Comparison of ENCODE assay signal across 10 cellular contexts in the genomic region with DNA sequence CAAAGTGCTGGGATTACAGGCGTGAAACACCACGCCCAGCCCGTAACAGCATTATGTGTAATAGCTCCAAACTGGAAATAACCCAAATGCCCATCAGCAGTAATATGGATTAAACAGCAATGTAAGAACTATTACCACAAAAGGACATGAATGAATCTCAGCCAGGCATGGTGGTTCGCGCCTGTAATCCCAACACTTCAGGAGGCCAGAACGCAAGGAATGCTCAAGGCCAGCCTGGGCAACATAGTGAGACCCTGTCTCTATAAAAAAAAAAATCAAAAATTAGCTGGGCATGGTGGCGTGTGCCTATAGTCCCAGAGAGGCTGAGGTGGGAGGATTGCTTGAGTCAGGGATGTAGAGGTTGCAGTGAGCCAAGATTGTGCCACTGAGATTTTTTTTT. TPM values are rescaled to one million over a fixed set of nuclear protein-coding genes. Genes with fewer than 3 reads are reported as not detected.
DNase-seq lines count a peak whose midpoint lies in the region; ATAC-seq, FAIRE-seq and TF ChIP-seq lines count a peak whose summit lies in the region.
"Had no signal": no experiment of that assay in that cellular context is flagged by ENCODE, and none has a peak within 500 bp of the region (broad histone marks: within the 10 kb centered on the region; RNA-seq: fewer than 3 reads in every experiment).

No MANE protein-coding gene starts in this region.

- no peak overlapping the region for H3K4ac ChIP-seq in trophoblast cell (ENCODE audit: low read depth, low read length)

- no peak overlapping the region for H2AK5ac ChIP-seq in trophoblast cell (ENCODE audit: low read length)

- H3K4me1 ChIP-seq in mammary epithelial cell (ENCODE audit: insufficient read depth, low read length) (peaks cover 16% of the 10 kb centered on the region), OCI-LY3 (ENCODE audit: low read length) (peaks cover 22% of the 10 kb centered on the region), K562 (replicated peaks in 1 of 2; ENCODE audit: control insufficient read depth in 2 of 2, insufficient read depth in 2 of 2, low read length in 2 of 2) (peaks cover 10 to 17% of the 10 kb centered on the region in 2 experiments; a peak in 4 of 5 replicates), trophoblast cell (ENCODE audit: control insufficient read depth in 1 of 2, insufficient read depth in 2 of 2, low read length in 2 of 2) (peaks cover 0 to 3% of the 10 kb centered on the region in 2 experiments)

- ATAC-seq in K562, result no peak

- no peak overlapping the region for H3K4me3 Mint-ChIP-seq in MCF 10A (ENCODE audit: unreplicated experiment)

- H2BK12ac ChIP-seq in trophoblast cell (ENCODE audit: low read length), result peak overlapping the region; percentile 28

- no peaks in the 10 kb centered on the region for H3K27me3 Mint-ChIP-seq in MCF 10A (ENCODE audit: insufficient read depth, unreplicated experiment)
- H3K27me3 Mint-ChIP-seq: CD4-positive, alpha-beta memory T cell had no signal

- H3K4me1 Mint-ChIP-seq in MCF 10A (ENCODE audit: insufficient read depth, unreplicated experiment), result peaks cover 19% of the 10 kb centered on the region

- H3K4me3 ChIP-seq in mammary epithelial cell (replicated peaks in 1 of 3; ENCODE audit: insufficient read depth in 1 of 3, low read depth in 2 of 3, low read length in 3 of 3), result no peak overlapping the region
- no peak overlapping the region for H3K4me3 ChIP-seq in OCI-LY3 (ENCODE audit: low read length)
- no peak overlapping the region for H3K4me3 ChIP-seq in K562
- no peak overlapping the region for H3K4me3 ChIP-seq in trophoblast cell (ENCODE audit: low read depth, low read length)

- no peak overlapping the region for H3K4me2 ChIP-seq in mammary epithelial cell (ENCODE audit: insufficient read depth, low read depth, low read length)
- peak overlapping the region; percentile 68 for H3K4me2 ChIP-seq in OCI-LY3 (ENCODE audit: low read length)
- no peak overlapping the region for H3K4me2 ChIP-seq in K562 (ENCODE audit: insufficient read depth, low read length)
- H3K4me2 ChIP-seq in trophoblast cell (ENCODE audit: low read length), result no peak overlapping the region

- H4K20me1 ChIP-seq in mammary epithelial cell (ENCODE audit: insufficient read depth, low read length) (no peaks in the 10 kb centered on the region), OCI-LY3 (ENCODE audit: insufficient read depth, low read length) (peaks cover 13% of the 10 kb centered on the region), K562 (replicated peaks; ENCODE audit: control insufficient read depth, insufficient read depth, low read length) (no peaks in the 10 kb centered on the region)

- intact Hi-C loops in mammary epithelial cell (cut with micrococcal nuclease) (loop anchor here (1.0 to 5.0 kb wide), 4 partner anchors 14 to 218 kb away; partner anchors contain the start of gene TM7SF2), MCF 10A (cut with micrococcal nuclease) (loop anchor here (1.0 kb wide), 3 partner anchors 13 to 105 kb away; no protein-coding TSS in a partner anchor), K562 (cut with micrococcal nuclease) (loop anchor here (1.0 to 2.0 kb wide), 3 partner anchors 14 to 126 kb away; no protein-coding TSS in a partner anchor)

- H3K27me3 ChIP-seq in mammary epithelial cell (ENCODE audit: insufficient read depth, low read length) (no peaks in the 10 kb centered on the region), OCI-LY3 (ENCODE audit: low read depth, low read length) (no peaks in the 10 kb centered on the region), K562 (ENCODE audit: control insufficient read depth in 2 of 2, insufficient read depth in 2 of 2, low read length in 2 of 2) (no peaks in the 10 kb centered on the region), trophoblast cell (ENCODE audit: insufficient read depth, low read length) (no peaks in the 10 kb centered on the region)

- no TSS peak for BruUV-seq in mammary epithelial cell (replicated peaks; lab: Mats Ljungman, UMichigan)
- no TSS peak for BruUV-seq in MCF 10A (replicated peaks; lab: Mats Ljungman, UMichigan)
- no TSS peak for BruUV-seq in K562 (replicated peaks; lab: Mats Ljungman, UMichigan)

- no peak overlapping the region for H3K18ac ChIP-seq in trophoblast cell (ENCODE audit: low read length)

- no peaks in the 10 kb centered on the region for H3K9me3 Mint-ChIP-seq in MCF 10A (ENCODE audit: unreplicated experiment)

- peak overlapping the region; percentile 26 for H2AFZ ChIP-seq in mammary epithelial cell (ENCODE audit: low read depth, low read length)
- H2AFZ ChIP-seq in OCI-LY3 (ENCODE audit: low read depth, low read length), result peak overlapping the region; percentile 71
- H2AFZ ChIP-seq in K562 (ENCODE audit: low read depth, low read length), result peak overlapping the region; percentile 89
- H2AFZ ChIP-seq in trophoblast cell (ENCODE audit: insufficient read depth, low read length, poor library complexity), result no peak overlapping the region

- TF ChIP-seq POLR2A in K562 (conservative IDR thresholded peaks at IDR 0.05), result no peak

- H3K14ac ChIP-seq in trophoblast cell (ENCODE audit: low read length), result no peak overlapping the region

- no peaks in the 10 kb centered on the region for H3K9me1 ChIP-seq in K562 (ENCODE audit: control insufficient read depth, insufficient read depth, low read length)

- H3K79me1 ChIP-seq in trophoblast cell (ENCODE audit: low read length), result peaks cover 8% of the 10 kb centered on the region

- H3K79me2 ChIP-seq in mammary epithelial cell (ENCODE audit: insufficient read depth, low read length), result peaks cover 19% of the 10 kb centered on the region
- H3K79me2 ChIP-seq in OCI-LY3 (ENCODE audit: low read length), result peaks cover 19% of the 10 kb centered on the region
- H3K79me2 ChIP-seq in K562 (ENCODE audit: control insufficient read depth, insufficient read depth, low read length), result peaks cover 22% of the 10 kb centered on the region
- peaks cover 8% of the 10 kb centered on the region for H3K79me2 ChIP-seq in trophoblast cell (ENCODE audit: control insufficient read depth, insufficient read depth, low read length, poor library complexity)

- H3K27ac ChIP-seq in mammary epithelial cell (ENCODE audit: insufficient read depth, low read depth, low read length) (no peak overlapping the region), OCI-LY3 (ENCODE audit: low read length) (no peak overlapping the region), K562 (ENCODE audit: extremely low read depth, low read depth, low read length) (no peak overlapping the region), trophoblast cell (ENCODE audit: low read depth, low read length) (no peak overlapping the region)

- FAIRE-seq in K562 (lab: Jason Lieb, UNC), result no peak

- in situ Hi-C loops in mammary epithelial cell (cut with MboI; ENCODE audit: low sequenced_read_pairs in 2 of 2) (no loop called here), K562 (cut with MboI) (no loop called here)

- TF ChIP-seq EP300 in K562 (IDR thresholded peaks at IDR 0.05; ENCODE audit: low read length), result no peak

- no peak overlapping the region for H3K9ac ChIP-seq in mammary epithelial cell (ENCODE audit: insufficient read depth, low read length)
- H3K9ac ChIP-seq in OCI-LY3 (ENCODE audit: low read length), result no peak overlapping the region
- no peak overlapping the region for H3K9ac ChIP-seq in K562 (ENCODE audit: insufficient read depth in 1 of 2, low read depth in 2 of 2, low read length in 2 of 2)
- no peak overlapping the region for H3K9ac ChIP-seq in trophoblast cell (ENCODE audit: low read length)

- H3K23ac ChIP-seq in trophoblast cell (ENCODE audit: low read length), result no peak overlapping the region

- POLR2A ChIA-PET in MCF 10A (lab: Yijun Ruan, JAX) (interaction anchor here (0.7 to 2.4 kb wide), 7 partner anchors 9 to 234 kb away, joined by 4 to 32 read pairs (median 5); partner anchors contain the start of genes CDC42EP2, POLA2 and VPS51), K562 (lab: Yijun Ruan, JAX) (interaction anchor here (1.0 to 8.2 kb wide), 9 partner anchors 8 to 173 kb away, joined by 3 to 119 read pairs (median 5); partner anchors contain the start of gene MALAT1)

- no peaks in the 10 kb centered on the region for H3K36me3 ChIP-seq in mammary epithelial cell (ENCODE audit: insufficient read depth, low read length)
- peaks cover 5% of the 10 kb centered on the region for H3K36me3 ChIP-seq in OCI-LY3 (replicated peaks; ENCODE audit: low read depth, low read length)
- peaks cover 2% of the 10 kb centered on the region for H3K36me3 ChIP-seq in K562 (ENCODE audit: control insufficient read depth, insufficient read depth, low read length)
- no peaks in the 10 kb centered on the region for H3K36me3 ChIP-seq in trophoblast cell (ENCODE audit: control insufficient read depth in 1 of 2, insufficient read depth in 2 of 2, low read length in 2 of 2)

- no peak overlapping the region for H3K27ac Mint-ChIP-seq in MCF 10A (ENCODE audit: low read depth, unreplicated experiment)

- dilution Hi-C loops in mammary epithelial cell (cut with HindIII; ENCODE audit: low sequenced_read_pairs), result no loop called here

- TF ChIP-seq CTCF in mammary epithelial cell (conservative IDR thresholded peaks at IDR 0.05 in 1 of 2, IDR thresholded peaks at IDR 0.05 in 1 of 2; ENCODE audit: extremely low read depth in 1 of 2, insufficient read depth in 1 of 2, low read depth in 1 of 2, low read length in 2 of 2), result no peak
- TF ChIP-seq CTCF in MCF 10A (IDR thresholded peaks at IDR 0.05; ENCODE audit: unreplicated experiment), result no peak
- TF ChIP-seq CTCF in OCI-LY3 (IDR thresholded peaks at IDR 0.05; ENCODE audit: low read depth, low read length), result no peak
- no peak for TF ChIP-seq CTCF in K562 (IDR thresholded peaks at IDR 0.05 in 2 of 3, conservative IDR thresholded peaks at IDR 0.05 in 1 of 3; ENCODE audit: insufficient read depth in 2 of 3, low read depth in 1 of 3, low read length in 3 of 3)

- WGBS in mammary epithelial cell (ENCODE audit: low coverage, missing lambda C conversion rate), result 52% methylated on average over 7 of the region's 7 CpGs
- whole genome bisulfite sequencing in K562 (ENCODE audit: insufficient coverage, low coverage, missing lambda C conversion rate), result 55% methylated on average over 7 of the region's 7 CpGs
- no CpG with 5 or more reads among the region's 7 CpGs for WGBS in trophoblast cell (ENCODE audit: extremely low coverage, insufficient coverage, insufficient read length)

- no peak overlapping the region for H4K12ac ChIP-seq in trophoblast cell (ENCODE audit: low read depth, low read length)

- H3K9me3 ChIP-seq in mammary epithelial cell (replicated peaks; ENCODE audit: insufficient read depth, low read length), result no peaks in the 10 kb centered on the region
- no peaks in the 10 kb centered on the region for H3K9me3 ChIP-seq in OCI-LY3 (ENCODE audit: insufficient read depth, low read length)
- no peaks in the 10 kb centered on the region for H3K9me3 ChIP-seq in K562 (replicated peaks; ENCODE audit: control insufficient read depth, insufficient read depth, low read depth, low read length)
- no peaks in the 10 kb centered on the region for H3K9me3 ChIP-seq in trophoblast cell (ENCODE audit: insufficient read depth, low read depth, low read length)

- no peak overlapping the region for H2BK120ac ChIP-seq in trophoblast cell (ENCODE audit: insufficient read depth, low read length, poor library complexity)

- CTCF ChIA-PET in mammary epithelial cell (lab: Charles Lee; ENCODE audit: low non-redundant PET), result interaction anchor here (0.6 to 1.0 kb wide), 5 partner anchors 15 to 105 kb away, joined by 3 to 12 read pairs (median 4); no protein-coding TSS in a partner anchor
- CTCF ChIA-PET in MCF 10A (lab: Yijun Ruan, JAX), result interaction anchor here (0.6 to 11.0 kb wide), 20 partner anchors 8 to 189 kb away, joined by 3 to 273 read pairs (median 4); partner anchors contain the start of genes CDC42EP2 and POLA2
- CTCF ChIA-PET in K562 (lab: Yijun Ruan, JAX; ENCODE audit: low intra/inter-chr PET ratio), result interaction anchor here (1.0 to 2.2 kb wide), 4 partner anchors 14 to 126 kb away, joined by 5 to 26 read pairs (median 6); no protein-coding TSS in a partner anchor

- peak overlapping the region; percentile 67 for H4K8ac ChIP-seq in trophoblast cell (ENCODE audit: low read depth, low read length)

- no peak overlapping the region for H2BK5ac ChIP-seq in trophoblast cell (ENCODE audit: low read depth, low read length, poor library complexity)

- TF ChIP-seq RAD21 in K562 (CRISPR knock-in tag; conservative IDR thresholded peaks at IDR 0.05 in 1 of 2, IDR thresholded peaks at IDR 0.05 in 1 of 2), result no peak

- no peak overlapping the region for H4K91ac ChIP-seq in trophoblast cell (ENCODE audit: low read depth, low read length)

- DNase-seq in mammary epithelial cell, result no peak
- no peak for DNase-seq in MCF 10A (ENCODE audit: unreplicated experiment)
- DNase-seq in K562 (ENCODE audit: extremely low read depth in 1 of 4, low spot score in 3 of 4), result no peak
- no peak for DNase-seq in trophoblast cell
- DNase-seq in NCI-H1417 (lab: John Stamatoyannopoulos, UW), result no peak
- DNase-seq in cortex of kidney (lab: John Stamatoyannopoulos, UW), result no peak
- no peak for DNase-seq in middle frontal gyrus (ENCODE audit: extremely low spot score, low spot score)
- DNase-seq: GOT3 had no signal

- H3K36me3 Mint-ChIP-seq in MCF 10A (ENCODE audit: insufficient read depth, unreplicated experiment), result peaks cover 11% of the 10 kb centered on the region

RNA-seq across cellular contexts. Expression of gene DPF2, which starts 3.1 kb away (rescaled TPM):
- total RNA-seq in mammary epithelial cell (10 to 100 TPM; 31.0 to 54.6 TPM), MCF 10A (2022) (83.9 and 86.6 TPM in 2 replicates), K562 (2014; rRNA removed) (34.4 and 44.0 TPM in 2 replicates), K562 (2014; rRNA removed; fragmentation: Illumina TruSeq; extraction: Trizol) (28.1 and 29.3 TPM in 2 replicates), K562 (2015; rRNA removed; fragmentation: Illumina TruSeq; extraction: Trizol) (41.0 and 41.1 TPM in 2 replicates), K562 (2021) (74.6 and 76.3 TPM in 2 replicates)
- polyA plus RNA-seq in mammary epithelial cell (32.7 TPM), K562 (2011; rRNA removed) (29.7 and 40.3 TPM in 2 replicates), K562 (2014; fragmentation: Illumina TruSeq; extraction: Trizol) (65.0 and 81.7 TPM in 2 replicates), K562 (2014; fragmentation: Nextera tagmentation; extraction: Ambion mirVana) (10 to 100 TPM; 15.6 to 33.2 TPM), K562 (2014; rRNA removed) (33.2 and 35.6 TPM in 2 replicates)
- polyA minus RNA-seq in mammary epithelial cell, result 80.0 TPM
- 75.3 and 142 TPM in 2 replicates for total RNA-seq in K562 (2011; cell fraction: chromatin; rRNA removed; ENCODE audit: low replicate concordance)
- total RNA-seq in K562 (2011; cell fraction: nucleolus; rRNA removed), result 65.5 and 74.9 TPM in 2 replicates
- 76.9 and 80.5 TPM in 2 replicates for total RNA-seq in K562 (2011; cell fraction: nucleoplasm; rRNA removed)
- polyA plus RNA-seq in K562 (2011; cell fraction: cytosol; rRNA removed), result 44.3 and 45.4 TPM in 2 replicates
- polyA plus RNA-seq in K562 (2011; cell fraction: nucleus; rRNA removed), result 64.8 and 70.4 TPM in 2 replicates
- polyA plus RNA-seq in K562 (2012), result 54.9 and 55.8 TPM in 2 replicates
- polyA minus RNA-seq in K562 (2011; rRNA and poly(A)+ RNA removed), result 31.7 and 32.1 TPM in 2 replicates
- polyA minus RNA-seq in K562 (2011; cell fraction: cytosol; rRNA and poly(A)+ RNA removed), result 25.4 and 35.7 TPM in 2 replicates
- polyA minus RNA-seq in K562 (2011; cell fraction: nucleus; rRNA and poly(A)+ RNA removed), result 21.1 and 35.7 TPM in 2 replicates
- polyA plus RNA-seq in trophoblast cell (2013), result 64.3 and 69.7 TPM in 2 replicates

RNA-seq across cellular contexts. Expression of gene CDC42EP2, which starts 15.9 kb away (rescaled TPM):
- total RNA-seq in mammary epithelial cell, result 10 to 100 TPM in 1 of 2 donors, 1 to 10 TPM in 1; 6.8 to 24.8 TPM
- 21.8 TPM for polyA plus RNA-seq in mammary epithelial cell
- polyA minus RNA-seq in mammary epithelial cell, result 41.6 TPM
- 24.5 and 35.0 TPM in 2 replicates for total RNA-seq in MCF 10A (2022)
- 5.1 and 29.5 TPM in 2 replicates for total RNA-seq in K562 (2011; cell fraction: chromatin; rRNA removed; ENCODE audit: low replicate concordance)
- 17.6 and 26.3 TPM in 2 replicates for total RNA-seq in K562 (2011; cell fraction: nucleolus; rRNA removed)
- total RNA-seq in K562 (2011; cell fraction: nucleoplasm; rRNA removed), result 11.7 and 13.1 TPM in 2 replicates
- total RNA-seq in K562 (2014; rRNA removed), result 0.54 and 2.6 TPM in 2 replicates
- total RNA-seq in K562 (2014; rRNA removed; fragmentation: Illumina TruSeq; extraction: Trizol), result 0.29 TPM in 1 of 2 replicates, not detected in the other
- total RNA-seq in K562 (2015; rRNA removed; fragmentation: Illumina TruSeq; extraction: Trizol), result 0.79 and 1.3 TPM in 2 replicates
- 2.1 and 3.5 TPM in 2 replicates for total RNA-seq in K562 (2021)
- polyA plus RNA-seq in K562 (2011; rRNA removed), result 0.45 and 1.9 TPM in 2 replicates
- polyA plus RNA-seq in K562 (2011; cell fraction: cytosol; rRNA removed), result 0.68 and 3.8 TPM in 2 replicates
- 3.4 and 6.9 TPM in 2 replicates for polyA plus RNA-seq in K562 (2011; cell fraction: nucleus; rRNA removed)
- polyA plus RNA-seq in K562 (2012), result 2.2 and 4.8 TPM in 2 replicates
- 2.9 and 5.4 TPM in 2 replicates for polyA plus RNA-seq in K562 (2014; fragmentation: Illumina TruSeq; extraction: Trizol)
- under 1 TPM; 0.27 to 0.52 TPM for polyA plus RNA-seq in K562 (2014; fragmentation: Nextera tagmentation; extraction: Ambion mirVana)
- 1.1 and 1.5 TPM in 2 replicates for polyA plus RNA-seq in K562 (2014; rRNA removed)
- polyA minus RNA-seq in K562 (2011; rRNA and poly(A)+ RNA removed), result 0.53 and 1.1 TPM in 2 replicates
- 1.3 and 2.0 TPM in 2 replicates for polyA minus RNA-seq in K562 (2011; cell fraction: cytosol; rRNA and poly(A)+ RNA removed)
- 3.1 and 5.8 TPM in 2 replicates for polyA minus RNA-seq in K562 (2011; cell fraction: nucleus; rRNA and poly(A)+ RNA removed)
- 7.2 and 7.7 TPM in 2 replicates for polyA plus RNA-seq in trophoblast cell (2013)
- polyA plus RNA-seq: CD4-positive, alpha-beta memory T cell had no signal

RNA-seq across cellular contexts. Expression of gene TIGD3, which starts 24.0 kb away (rescaled TPM):
- total RNA-seq in mammary epithelial cell (not detected), MCF 10A (2022) (0.14 TPM in 1 of 2 replicates, not detected in the other), K562 (2014; rRNA removed) (1.3 and 2.1 TPM in 2 replicates), K562 (2014; rRNA removed; fragmentation: Illumina TruSeq; extraction: Trizol) (0.29 and 0.44 TPM in 2 replicates), K562 (2015; rRNA removed; fragmentation: Illumina TruSeq; extraction: Trizol) (0.65 and 0.75 TPM in 2 replicates), K562 (2021) (0.81 and 1.3 TPM in 2 replicates)
- polyA plus RNA-seq in mammary epithelial cell (0.03 TPM), K562 (2011; rRNA removed) (0.39 and 0.56 TPM in 2 replicates), K562 (2014; fragmentation: Illumina TruSeq; extraction: Trizol) (0.49 and 0.64 TPM in 2 replicates), K562 (2014; fragmentation: Nextera tagmentation; extraction: Ambion mirVana) (under 1 TPM; 0.06 to 0.08 TPM), K562 (2014; rRNA removed) (0.61 and 0.98 TPM in 2 replicates)
- polyA minus RNA-seq in mammary epithelial cell, result not detected
- total RNA-seq in K562 (2011; cell fraction: chromatin; rRNA removed; ENCODE audit: low replicate concordance), result 0.79 and 1.5 TPM in 2 replicates
- 1.4 and 1.5 TPM in 2 replicates for total RNA-seq in K562 (2011; cell fraction: nucleolus; rRNA removed)
- total RNA-seq in K562 (2011; cell fraction: nucleoplasm; rRNA removed), result 0.38 and 0.95 TPM in 2 replicates
- 0.53 and 1.1 TPM in 2 replicates for polyA plus RNA-seq in K562 (2011; cell fraction: cytosol; rRNA removed)
- polyA plus RNA-seq in K562 (2011; cell fraction: nucleus; rRNA removed), result 0.79 and 1.1 TPM in 2 replicates
- polyA plus RNA-seq in K562 (2012), result 1.0 and 1.8 TPM in 2 replicates
- polyA minus RNA-seq in K562 (2011; rRNA and poly(A)+ RNA removed), result 0.12 and 0.25 TPM in 2 replicates
- 0.64 TPM in 1 of 2 replicates, not detected in the other for polyA minus RNA-seq in K562 (2011; cell fraction: cytosol; rRNA and poly(A)+ RNA removed)
- polyA minus RNA-seq in K562 (2011; cell fraction: nucleus; rRNA and poly(A)+ RNA removed), result 0.67 and 0.81 TPM in 2 replicates
- 2.1 and 2.3 TPM in 2 replicates for polyA plus RNA-seq in trophoblast cell (2013)

RNA-seq across cellular contexts. Expression of gene SLC25A45, which starts 51.9 kb away (rescaled TPM):
- 1 to 10 TPM in 1 of 2 donors, under 1 TPM in 1; 0.50 to 2.4 TPM for total RNA-seq in mammary epithelial cell
- 0.28 TPM for polyA plus RNA-seq in mammary epithelial cell
- polyA minus RNA-seq in mammary epithelial cell, result 2.0 TPM
- total RNA-seq in MCF 10A (2022), result 3.9 and 4.9 TPM in 2 replicates
- 2.5 and 2.9 TPM in 2 replicates for total RNA-seq in K562 (2011; cell fraction: chromatin; rRNA removed; ENCODE audit: low replicate concordance)
- 2.7 and 3.6 TPM in 2 replicates for total RNA-seq in K562 (2011; cell fraction: nucleolus; rRNA removed)
- total RNA-seq in K562 (2011; cell fraction: nucleoplasm; rRNA removed), result 2.3 and 2.7 TPM in 2 replicates
- 0.82 and 2.3 TPM in 2 replicates for total RNA-seq in K562 (2014; rRNA removed)
- 0.55 and 0.57 TPM in 2 replicates for total RNA-seq in K562 (2014; rRNA removed; fragmentation: Illumina TruSeq; extraction: Trizol)
- 0.40 and 0.45 TPM in 2 replicates for total RNA-seq in K562 (2015; rRNA removed; fragmentation: Illumina TruSeq; extraction: Trizol)
- total RNA-seq in K562 (2021), result 0.92 and 2.2 TPM in 2 replicates
- polyA plus RNA-seq in K562 (2011; rRNA removed), result 0.61 and 0.81 TPM in 2 replicates
- polyA plus RNA-seq in K562 (2011; cell fraction: cytosol; rRNA removed), result 0.49 and 0.85 TPM in 2 replicates
- 1.2 and 3.9 TPM in 2 replicates for polyA plus RNA-seq in K562 (2011; cell fraction: nucleus; rRNA removed)
- 1.3 and 1.4 TPM in 2 replicates for polyA plus RNA-seq in K562 (2012)
- polyA plus RNA-seq in K562 (2014; fragmentation: Illumina TruSeq; extraction: Trizol), result 0.51 and 0.68 TPM in 2 replicates
- under 1 TPM; 0.15 to 0.34 TPM for polyA plus RNA-seq in K562 (2014; fragmentation: Nextera tagmentation; extraction: Ambion mirVana)
- polyA plus RNA-seq in K562 (2014; rRNA removed), result 0.93 and 1.1 TPM in 2 replicates
- polyA minus RNA-seq in K562 (2011; rRNA and poly(A)+ RNA removed), result 0.35 and 0.42 TPM in 2 replicates
- 0.76 and 0.91 TPM in 2 replicates for polyA minus RNA-seq in K562 (2011; cell fraction: cytosol; rRNA and poly(A)+ RNA removed)
- 0.40 and 0.56 TPM in 2 replicates for polyA minus RNA-seq in K562 (2011; cell fraction: nucleus; rRNA and poly(A)+ RNA removed)
- 0.93 and 1.1 TPM in 2 replicates for polyA plus RNA-seq in trophoblast cell (2013)

RNA-seq across cellular contexts. Expression of gene FRMD8, which starts 55.9 kb away (rescaled TPM):
- 10 to 100 TPM; 43.4 to 74.8 TPM for total RNA-seq in mammary epithelial cell
- polyA plus RNA-seq in mammary epithelial cell, result 34.0 TPM
- 43.2 TPM for polyA minus RNA-seq in mammary epithelial cell
- total RNA-seq in MCF 10A (2022), result 18.9 and 21.7 TPM in 2 replicates
- 28.5 and 83.6 TPM in 2 replicates for total RNA-seq in K562 (2011; cell fraction: chromatin; rRNA removed; ENCODE audit: low replicate concordance)
- total RNA-seq in K562 (2011; cell fraction: nucleolus; rRNA removed), result 89.6 and 96.9 TPM in 2 replicates
- total RNA-seq in K562 (2011; cell fraction: nucleoplasm; rRNA removed), result 32.8 and 36.5 TPM in 2 replicates
- total RNA-seq in K562 (2014; rRNA removed), result 34.6 and 46.5 TPM in 2 replicates
- total RNA-seq in K562 (2014; rRNA removed; fragmentation: Illumina TruSeq; extraction: Trizol), result 6.2 and 8.6 TPM in 2 replicates
- total RNA-seq in K562 (2015; rRNA removed; fragmentation: Illumina TruSeq; extraction: Trizol), result 15.0 and 15.8 TPM in 2 replicates
- 44.2 and 54.5 TPM in 2 replicates for total RNA-seq in K562 (2021)
- polyA plus RNA-seq in K562 (2011; rRNA removed), result 16.0 and 19.9 TPM in 2 replicates
- 24.0 and 43.0 TPM in 2 replicates for polyA plus RNA-seq in K562 (2011; cell fraction: cytosol; rRNA removed)
- polyA plus RNA-seq in K562 (2011; cell fraction: nucleus; rRNA removed), result 25.1 and 46.6 TPM in 2 replicates
- polyA plus RNA-seq in K562 (2012), result 21.4 and 22.5 TPM in 2 replicates
- 12.0 and 19.4 TPM in 2 replicates for polyA plus RNA-seq in K562 (2014; fragmentation: Illumina TruSeq; extraction: Trizol)
- polyA plus RNA-seq in K562 (2014; fragmentation: Nextera tagmentation; extraction: Ambion mirVana), result 1 to 10 TPM; 4.5 to 5.0 TPM
- 33.4 and 41.7 TPM in 2 replicates for polyA plus RNA-seq in K562 (2014; rRNA removed)
- polyA minus RNA-seq in K562 (2011; rRNA and poly(A)+ RNA removed), result 8.4 and 13.5 TPM in 2 replicates
- polyA minus RNA-seq in K562 (2011; cell fraction: cytosol; rRNA and poly(A)+ RNA removed), result 21.0 and 21.1 TPM in 2 replicates
- polyA minus RNA-seq in K562 (2011; cell fraction: nucleus; rRNA and poly(A)+ RNA removed), result 28.1 and 34.6 TPM in 2 replicates
- polyA plus RNA-seq in trophoblast cell (2013), result 21.2 and 22.9 TPM in 2 replicates
